ENCODE assay signal across 8 cellular contexts in genomic region chr20:25859649-25860530, GRCh38.
A peak's percentile ranks its signal among the peaks of the same experiment; 100 is the strongest.
DNase-seq lines count a peak whose midpoint lies in the region; ATAC-seq and TF ChIP-seq lines count a peak whose summit lies in the region.

No MANE protein-coding gene starts in this region.

- H3K9me3 ChIP-seq in A673 (ENCODE audit: low read depth, low read length, poor library complexity, severe bottlenecking) = no peaks in the 10 kb centered on the region

- peak overlapping the region; percentile 87 for H3K4me3 Mint-ChIP-seq in endothelial cell (ENCODE audit: unreplicated experiment)
- peak overlapping the region; percentile 65 for H3K4me3 Mint-ChIP-seq in stimulated activated effector memory CD8-positive, alpha-beta T cell treated with anti-CD3 and anti-CD28 coated beads, Interleukin-12 subunit alpha, Interleukin-12 subunit beta, amount 100 ng/mL, for 72 hours

- ATAC-seq in GM21447 (IDR thresholded peaks at IDR 0.05; ENCODE audit: unreplicated experiment) = peak; percentile 47
- ATAC-seq in stimulated activated effector memory CD8-positive, alpha-beta T cell treated with anti-CD3 and anti-CD28 coated beads, Interleukin-12 subunit alpha, Interleukin-12 subunit beta, amount 100 ng/mL, for 72 hours = peak; percentile 70

- TF ChIP-seq CTCF in A673 (conservative IDR thresholded peaks at IDR 0.05; ENCODE audit: low read depth, low read length) = no peak
- no peak for TF ChIP-seq CTCF in endothelial cell (IDR thresholded peaks at IDR 0.05; ENCODE audit: unreplicated experiment)

- no peaks in the 10 kb centered on the region for H3K9me3 Mint-ChIP-seq in endothelial cell (ENCODE audit: unreplicated experiment)
- H3K9me3 Mint-ChIP-seq in stimulated activated effector memory CD8-positive, alpha-beta T cell treated with anti-CD3 and anti-CD28 coated beads, Interleukin-12 subunit alpha, Interleukin-12 subunit beta, amount 100 ng/mL, for 72 hours = no peaks in the 10 kb centered on the region

- no TSS peak for BruUV-seq in A673 (replicated peaks; lab: Mats Ljungman, UMichigan)

- no peaks in the 10 kb centered on the region for H3K4me1 ChIP-seq in A673 (ENCODE audit: insufficient read depth, low read length, poor library complexity, severe bottlenecking)

- peaks cover 45% of the 10 kb centered on the region for H3K4me1 Mint-ChIP-seq in endothelial cell (ENCODE audit: unreplicated experiment)
- peaks cover 68% of the 10 kb centered on the region for H3K4me1 Mint-ChIP-seq in stimulated activated effector memory CD8-positive, alpha-beta T cell treated with anti-CD3 and anti-CD28 coated beads, Interleukin-12 subunit alpha, Interleukin-12 subunit beta, amount 100 ng/mL, for 72 hours

- peaks cover 31% of the 10 kb centered on the region for H3K36me3 Mint-ChIP-seq in endothelial cell (ENCODE audit: low read depth, unreplicated experiment)
- H3K36me3 Mint-ChIP-seq in stimulated activated effector memory CD8-positive, alpha-beta T cell treated with anti-CD3 and anti-CD28 coated beads, Interleukin-12 subunit alpha, Interleukin-12 subunit beta, amount 100 ng/mL, for 72 hours = peaks cover 36% of the 10 kb centered on the region

- H3K27me3 ChIP-seq in A673 (replicated peaks; ENCODE audit: insufficient read depth, low read depth, low read length, poor library complexity) = peaks cover 43% of the 10 kb centered on the region

- no peak overlapping the region for H3K27ac ChIP-seq in A673 (ENCODE audit: low read depth, low read length, poor library complexity, severe bottlenecking)

- H3K36me3 ChIP-seq in A673 (ENCODE audit: insufficient read depth, low read length, poor library complexity, severe bottlenecking) = no peaks in the 10 kb centered on the region

- H3K27ac Mint-ChIP-seq in endothelial cell (ENCODE audit: unreplicated experiment) = no peak overlapping the region
- H3K27ac Mint-ChIP-seq in stimulated activated effector memory CD8-positive, alpha-beta T cell treated with anti-CD3 and anti-CD28 coated beads, Interleukin-12 subunit alpha, Interleukin-12 subunit beta, amount 100 ng/mL, for 72 hours = no peak overlapping the region

- intact Hi-C loops in A673 (cut with micrococcal nuclease; ENCODE audit: unreplicated experiment) = no loop called here

- H3K4me3 ChIP-seq in A673 (ENCODE audit: low read depth, low read length, poor library complexity, severe bottlenecking) = no peak overlapping the region

- DNase-seq in A673 (ENCODE audit: low spot score) = peak; percentile 67
- DNase-seq in NCI-H510A (lab: John Stamatoyannopoulos, UW) = peak; percentile 59
- DNase-seq in activated CD8-positive, alpha-beta memory T cell treated with anti-CD3 and anti-CD28 coated beads, Interleukin-2, amount 50 U/mL, for 4 hours = peak; percentile 66
- peak; percentile 44 for DNase-seq in endothelial cell (ENCODE audit: low spot score)
- DNase-seq in myocyte (ENCODE audit: low read depth) = peak; percentile 49
- DNase-seq in stimulated activated effector memory CD8-positive, alpha-beta T cell treated with anti-CD3 and anti-CD28 coated beads, Interleukin-12 subunit alpha, Interleukin-12 subunit beta, amount 100 ng/mL, for 72 hours (ENCODE audit: low spot score in 2 of 2) = peak; percentile 61 to 81
- no peak for DNase-seq in KG1 (lab: John Stamatoyannopoulos, UW)

- POLR2A ChIA-PET in A673 (lab: Charles Lee; ENCODE audit: low non-redundant PET) = no interaction called here

- peaks cover 44% of the 10 kb centered on the region for H3K27me3 Mint-ChIP-seq in endothelial cell (ENCODE audit: unreplicated experiment)

- CTCF ChIA-PET in A673 (lab: Charles Lee) = no interaction called here
